In genomic region chr20:58579819-58580492, GRCh38 we compare ENCODE assay signal across 15 cellular contexts.
DNase-seq lines count a peak whose midpoint lies in the region; ATAC-seq and TF ChIP-seq lines count a peak whose summit lies in the region.
"Had no signal": no experiment of that assay in that cellular context is flagged by ENCODE, and none has a peak within 500 bp of the region (broad histone marks: within the 10 kb centered on the region; RNA-seq: fewer than 3 reads in every experiment).

No MANE protein-coding gene starts in this region.

- H3K27me3 ChIP-seq in right atrium auricular region (no peaks in the 10 kb centered on the region), aorta (ENCODE audit: control insufficient read depth in 1 of 2, insufficient read depth in 2 of 2, low read length in 1 of 2) (no peaks in the 10 kb centered on the region)
- H3K27me3 ChIP-seq: BE2C had no signal

- H3K9me3 Mint-ChIP-seq in chondrocyte (ENCODE audit: low read depth) = no peaks in the 10 kb centered on the region
- peaks cover 0 to 2% of the 10 kb centered on the region in 2 donors for H3K9me3 Mint-ChIP-seq in effector memory CD8-positive, alpha-beta T cell

- ATAC-seq in aorta (ENCODE audit: low FRiP score) = no peak
- ATAC-seq in effector memory CD8-positive, alpha-beta T cell (replicated peaks) = no peak
- no peak for ATAC-seq in HG02852 (IDR thresholded peaks at IDR 0.05; ENCODE audit: unreplicated experiment)
- ATAC-seq: A549 had no signal

- no peak overlapping the region for H3K27ac Mint-ChIP-seq in chondrocyte (ENCODE audit: unreplicated experiment)
- no peak overlapping the region for H3K27ac Mint-ChIP-seq in effector memory CD8-positive, alpha-beta T cell
- H3K27ac Mint-ChIP-seq: CD4-positive, alpha-beta memory T cell; H9 had no signal

- intact Hi-C loops in cardiac septum (cut with DNase I) (no loop called here), posterior vena cava (cut with DNase I) (loop anchor here in 1 of 2 donors (5.0 to 10.0 kb wide), 2 partner anchors 38 to 65 kb away; partner anchors contain the start of gene APCDD1L), aorta (cut with DNase I) (no loop called here)

- H3K4me1 Mint-ChIP-seq in chondrocyte (ENCODE audit: low read depth) = peaks cover 3% of the 10 kb centered on the region
- no peaks in the 10 kb centered on the region for H3K4me1 Mint-ChIP-seq in effector memory CD8-positive, alpha-beta T cell (ENCODE audit: low read depth in 2 of 2)
- H3K4me1 Mint-ChIP-seq: CD4-positive, alpha-beta memory T cell had no signal

- DNase-seq in cardiac septum (ENCODE audit: low spot score) = peak; percentile 55
- no peak for DNase-seq in right atrium auricular region (ENCODE audit: low spot score)
- peak; percentile 47 for DNase-seq in chondrocyte (ENCODE audit: low spot score)
- peak; percentile 53 for DNase-seq in posterior vena cava (ENCODE audit: low spot score)
- DNase-seq in aorta = peak; percentile 17 to 61
- DNase-seq in effector memory CD8-positive, alpha-beta T cell = no peak
- DNase-seq in NOMO-1 treated with DMSO at 0.1 percent for 48 hours (lab: John Stamatoyannopoulos, UW; ENCODE audit: unreplicated experiment) = no peak
- DNase-seq: BE2C; CD4-positive, alpha-beta memory T cell; DMS79; GOT3; H9 had no signal

- H3K36me3 ChIP-seq in right atrium auricular region = no peaks in the 10 kb centered on the region
- no peaks in the 10 kb centered on the region for H3K36me3 ChIP-seq in aorta (ENCODE audit: control insufficient read depth in 1 of 2, insufficient read depth in 2 of 2, low read length in 1 of 2)
- H3K36me3 ChIP-seq: BE2C had no signal

- peaks cover 3% of the 10 kb centered on the region for H3K36me3 Mint-ChIP-seq in chondrocyte (ENCODE audit: low read depth)
- H3K36me3 Mint-ChIP-seq in effector memory CD8-positive, alpha-beta T cell (ENCODE audit: insufficient read depth) = no peaks in the 10 kb centered on the region

- no peak overlapping the region for H3K4me3 Mint-ChIP-seq in chondrocyte (ENCODE audit: unreplicated experiment)
- H3K4me3 Mint-ChIP-seq in effector memory CD8-positive, alpha-beta T cell = no peak overlapping the region
- H3K4me3 Mint-ChIP-seq: CD4-positive, alpha-beta memory T cell; H9 had no signal

- H3K4me1 ChIP-seq in right atrium auricular region = no peaks in the 10 kb centered on the region
- no peaks in the 10 kb centered on the region for H3K4me1 ChIP-seq in aorta (ENCODE audit: control insufficient read depth in 1 of 2, insufficient read depth in 2 of 2, low read length in 2 of 2)
- H3K4me1 ChIP-seq: A549, BE2C had no signal

- WGBS in aorta, 2 donors = 65 to 78% methylated on average over 24 of the region's 24 CpGs

- H3K27ac ChIP-seq in right atrium auricular region = no peak overlapping the region
- H3K27ac ChIP-seq in aorta (ENCODE audit: low read depth in 1 of 2, low read length in 2 of 2) = no peak overlapping the region
- H3K27ac ChIP-seq: A549, C4-2B had no signal

- peaks cover 5% of the 10 kb centered on the region for H3K27me3 Mint-ChIP-seq in chondrocyte (ENCODE audit: low read depth)
- H3K27me3 Mint-ChIP-seq in effector memory CD8-positive, alpha-beta T cell = peaks cover 33 to 79% of the 10 kb centered on the region in 2 donors

- H3K9me3 ChIP-seq in right atrium auricular region = no peaks in the 10 kb centered on the region
- no peaks in the 10 kb centered on the region for H3K9me3 ChIP-seq in aorta (ENCODE audit: control insufficient read depth, low read length)
- H3K9me3 ChIP-seq: A549, BE2C had no signal

- no peak for TF ChIP-seq CTCF in right atrium auricular region (IDR thresholded peaks at IDR 0.05)
- no peak for TF ChIP-seq CTCF in chondrocyte (IDR thresholded peaks at IDR 0.05)

- H3K4me3 ChIP-seq in right atrium auricular region (no peak overlapping the region), aorta (ENCODE audit: low read length in 2 of 2) (no peak overlapping the region)
- H3K4me3 ChIP-seq: A549 had no signal

Comparison
In these comparisons a context has a peak if more than half of its experiments do, and no peak if none do; other contexts are left out.
1. DNase-seq: peak in cardiac septum (single experiment), chondrocyte (single experiment), posterior vena cava (single experiment) and aorta (2 of 2); none in right atrium auricular region (single experiment), effector memory CD8-positive, alpha-beta T cell (0 of 3) and NOMO-1 treated with DMSO at 0.1 percent for 48 hours (single experiment).